In genomic region chr5:178551059-178551458, GRCh38 we compare ENCODE assay signal across 8 cellular contexts. TPM values are rescaled to one million over a fixed set of nuclear protein-coding genes. Genes with fewer than 3 reads are reported as not detected.
DNase-seq lines count a peak whose midpoint lies in the region; ATAC-seq and TF ChIP-seq lines count a peak whose summit lies in the region.

No MANE protein-coding gene starts in this region.

- H3K4me1 Mint-ChIP-seq in endodermal cell, result peaks cover 32% of the 10 kb centered on the region

- H3K27ac ChIP-seq in endodermal cell (ENCODE audit: low read depth, low read length), result no peak overlapping the region
- H3K27ac ChIP-seq in psoas muscle, result no peak overlapping the region

- DNase-seq in NCI-H748 treated with DMSO at 0.1 percent for 48 hours (lab: John Stamatoyannopoulos, UW) (peak; percentile 14), endodermal cell (no peak), psoas muscle (no peak), NCI-H1930 (lab: John Stamatoyannopoulos, UW) (no peak)

- ATAC-seq in psoas muscle (peak; percentile 51 to 83 (median 80)), GM21825 (IDR thresholded peaks at IDR 0.05; ENCODE audit: unreplicated experiment) (no peak), GM19467 (IDR thresholded peaks at IDR 0.05; ENCODE audit: unreplicated experiment) (no peak), GM19455 (IDR thresholded peaks at IDR 0.05; ENCODE audit: unreplicated experiment) (no peak)

- H3K36me3 ChIP-seq in endodermal cell (ENCODE audit: control insufficient read depth, insufficient read depth, low read length), result no peaks in the 10 kb centered on the region
- H3K36me3 ChIP-seq in psoas muscle (ENCODE audit: insufficient read depth in 1 of 2, low read depth in 1 of 2), result no peaks in the 10 kb centered on the region

- TF ChIP-seq CTCF in GM12873 (IDR thresholded peaks at IDR 0.05; ENCODE audit: insufficient read depth, low read depth, low read length, missing control alignments) (peak; percentile 1), endodermal cell (conservative IDR thresholded peaks at IDR 0.05) (peak; percentile 77), psoas muscle (IDR thresholded peaks at IDR 0.05) (peak; percentile 58)

- no peaks in the 10 kb centered on the region for H3K27me3 ChIP-seq in endodermal cell (ENCODE audit: control insufficient read depth, insufficient read depth, low read length, poor library complexity, severe bottlenecking)
- H3K27me3 ChIP-seq in psoas muscle (ENCODE audit: insufficient read depth in 3 of 3, low read length in 2 of 3), result no peaks in the 10 kb centered on the region

- no peak overlapping the region for H3K9ac ChIP-seq in endodermal cell (ENCODE audit: extremely low read depth, low read length, poor library complexity, severe bottlenecking)

- H3K4me1 ChIP-seq in endodermal cell (ENCODE audit: control insufficient read depth, insufficient read depth, low read length) (no peaks in the 10 kb centered on the region), psoas muscle (peaks cover 5% of the 10 kb centered on the region)

- no peak overlapping the region for H3K27ac Mint-ChIP-seq in endodermal cell

- peaks cover 17% of the 10 kb centered on the region for H3K36me3 Mint-ChIP-seq in endodermal cell (ENCODE audit: low read depth)

- no peaks in the 10 kb centered on the region for H3K27me3 Mint-ChIP-seq in endodermal cell (ENCODE audit: insufficient read depth)

- intact Hi-C loops in psoas muscle (cut with DNase I), result no loop called here

- H3K4me3 ChIP-seq in endodermal cell (ENCODE audit: low read length) (no peak overlapping the region), psoas muscle (no peak overlapping the region)

- no peaks in the 10 kb centered on the region for H3K9me3 Mint-ChIP-seq in endodermal cell

- no peaks in the 10 kb centered on the region for H3K9me3 ChIP-seq in endodermal cell (ENCODE audit: control insufficient read depth, low read length)
- H3K9me3 ChIP-seq in psoas muscle, result no peaks in the 10 kb centered on the region

- H3K4me3 Mint-ChIP-seq in endodermal cell, result no peak overlapping the region

RNA-seq across cellular contexts. Expression of gene COL23A1, which starts 39.1 kb away (rescaled TPM):
- 10 to 100 TPM; 50.2 to 71.3 TPM for total RNA-seq in endodermal cell
- 11.1 TPM for polyA plus RNA-seq in endodermal cell (2013, experiment 1 of 2)
- 11.1 TPM for polyA plus RNA-seq in endodermal cell (2013, experiment 2 of 2)
- 1 to 10 TPM in 3 of 4 donors, under 1 TPM in 1; 0.66 to 3.0 (median 1.4) TPM for total RNA-seq in psoas muscle
- polyA plus RNA-seq in psoas muscle, result 1 to 10 TPM in 1 of 3 donors, under 1 TPM in 2; 0.69 to 1.5 (median 0.76) TPM

Comparison
In these comparisons a context has a peak if more than half of its experiments do, and no peak if none do; other contexts are left out.
1. CTCF ChIP-seq: peak in every context shown above with its lines; median percentile 77 in endodermal cell; 58 in psoas muscle; 1 in GM12873.
2. ATAC-seq: peak in psoas muscle (4 of 4); none in GM21825 (single experiment), GM19467 (single experiment) and GM19455 (single experiment).
3. RNA of gene COL23A1, which starts 39.1 kb away (total RNA-seq): 50.2 to 71.3 TPM in endodermal cell; 0.66 to 3.0 TPM in psoas muscle; every median in the first group is over 10 times any median in the second.